In genomic region chr1:228405979-228406265, GRCh38 we compare ENCODE assay signal across 8 cellular contexts. TPM values are rescaled to one million over a fixed set of nuclear protein-coding genes. Genes with fewer than 3 reads are reported as not detected.
DNase-seq lines count a peak whose midpoint lies in the region; ATAC-seq, FAIRE-seq and TF ChIP-seq lines count a peak whose summit lies in the region.

No MANE protein-coding gene starts in this region.

- H3K27me3 ChIP-seq in bronchial epithelial cell (ENCODE audit: control insufficient read depth, insufficient read depth, low read length) (no peaks in the 10 kb centered on the region), mononuclear cell (ENCODE audit: insufficient read depth, low read length) (no peaks in the 10 kb centered on the region)

- no peaks in the 10 kb centered on the region for H3K9me3 ChIP-seq in mononuclear cell (ENCODE audit: low read depth, low read length)

- POLR2A ChIA-PET in AG04449 (lab: Yijun Ruan, JAX): interaction anchor here (1.1 to 1.6 kb wide), 2 partner anchors 12 to 35 kb away, joined by 4 to 8 read pairs; no protein-coding TSS in a partner anchor

- H3K4me3 ChIP-seq in AG04449 (ENCODE audit: low read depth, low read length) (peak overlapping the region; percentile 91), bronchial epithelial cell (ENCODE audit: low read depth, low read length) (peak overlapping the region; percentile 86), mononuclear cell (ENCODE audit: low read length) (peak overlapping the region; percentile 80)

- DNase-seq in AG04449 (ENCODE audit: low read depth, low spot score): no peak
- peak; percentile 38 for DNase-seq in HT-29 (ENCODE audit: low spot score)
- no peak for DNase-seq in bronchial epithelial cell (ENCODE audit: low read depth)
- no peak for DNase-seq in NK-92 (lab: John Stamatoyannopoulos, UW; ENCODE audit: unreplicated experiment)
- no peak for DNase-seq in NCI-H2081 (lab: John Stamatoyannopoulos, UW)
- no peak for DNase-seq in HuH-7 (ENCODE audit: low spot score)

- CTCF ChIA-PET in AG04449 (lab: Yijun Ruan, JAX): interaction anchor here (0.7 to 4.5 kb wide), 5 partner anchors 9 to 406 kb away, joined by 3 to 37 read pairs (median 5); no protein-coding TSS in a partner anchor

- H3K4me1 ChIP-seq in mononuclear cell (ENCODE audit: insufficient read depth, low read length): peaks cover 46% of the 10 kb centered on the region

- no peak for FAIRE-seq in bronchial epithelial cell (lab: Jason Lieb, UNC)

- TF ChIP-seq CTCF in AG04449 (IDR thresholded peaks at IDR 0.05; ENCODE audit: insufficient read depth, low read length, missing control alignments) (no peak), bronchial epithelial cell (IDR thresholded peaks at IDR 0.05; ENCODE audit: insufficient read depth, low read length, severe bottlenecking) (no peak)

- peak; percentile 27 for ATAC-seq in GM19452 (IDR thresholded peaks at IDR 0.05; ENCODE audit: unreplicated experiment)

- peaks cover 4% of the 10 kb centered on the region for H3K36me3 ChIP-seq in bronchial epithelial cell (ENCODE audit: control insufficient read depth, insufficient read depth, low read length)

RNA-seq across cellular contexts. Expression of gene TRIM11, which starts 0.7 kb away (rescaled TPM):
- total RNA-seq in HT-29 (2014; rRNA removed; shearing (Covaris generic)): 55.9 and 62.2 TPM in 2 replicates
- 17.9 and 20.0 TPM in 2 replicates for total RNA-seq in bronchial epithelial cell
- 34.5 TPM for total RNA-seq in mononuclear cell

RNA-seq across cellular contexts. Expression of gene TRIM17, which starts 10.7 kb away (rescaled TPM):
- not detected in 2 replicates for total RNA-seq in HT-29 (2014; rRNA removed; shearing (Covaris generic))
- total RNA-seq in bronchial epithelial cell (1.6 and 2.4 TPM in 2 replicates), mononuclear cell (0.42 TPM)
